ENCODE assay signal across 19 cellular contexts in genomic region chr13:98921786-98922185, GRCh38. TPM values are rescaled to one million over a fixed set of nuclear protein-coding genes. Genes with fewer than 3 reads are reported as not detected.
DNase-seq lines count a peak whose midpoint lies in the region; ATAC-seq and TF ChIP-seq lines count a peak whose summit lies in the region.
"Had no signal": no experiment of that assay in that cellular context is flagged by ENCODE, and none has a peak within 500 bp of the region (broad histone marks: within the 10 kb centered on the region; RNA-seq: fewer than 3 reads in every experiment).

No MANE protein-coding gene starts in this region.

- no peak for DNase-seq in heart left ventricle
- no peak for DNase-seq in right atrium auricular region (ENCODE audit: low spot score)
- peak; percentile 91 for DNase-seq in globus pallidus (ENCODE audit: low spot score)
- DNase-seq in nucleus accumbens (lab: John Stamatoyannopoulos, UW) = peak in 50 of 56 donors; percentile 11 to 84 (median 60)
- DNase-seq in superior temporal gyrus (ENCODE audit: extremely low spot score) = peak; percentile 94
- DNase-seq in effector memory CD4-positive, alpha-beta T cell = no peak
- DNase-seq in WTC11 (ENCODE audit: low spot score) = no peak
- DNase-seq: BE2C; Calu3; CD4-positive, alpha-beta memory T cell; DMS53; GM23248; NCI-H1048; NCI-H1436 treated with DMSO at 0.1 percent for 48 hours; NCI-H2029 treated with DMSO at 0.1 percent for 48 hours; NCI-H774; PC-9 had no signal

- ATAC-seq in heart left ventricle = no peak
- ATAC-seq in WTC11 = no peak
- no peak for ATAC-seq in HG02885 (IDR thresholded peaks at IDR 0.05; ENCODE audit: poor library complexity, unreplicated experiment)

- H3K27ac Mint-ChIP-seq in WTC11 = no peak overlapping the region

- intact Hi-C loops in heart left ventricle (cut with DNase I) = loop anchor here in 1 of 10 donors (5.0 kb wide), 1 partner anchor 56 kb away; the partner anchor contains the start of gene DOCK9

- H3K27ac ChIP-seq in heart left ventricle (peak overlapping the region; percentile 7 to 84 (median 32)), right atrium auricular region (peak overlapping the region in 1 of 2 donors; percentile 0)
- H3K27ac ChIP-seq in effector memory CD4-positive, alpha-beta T cell (ENCODE audit: insufficient read depth, low read length, poor library complexity, severe bottlenecking) = no peak overlapping the region
- H3K27ac ChIP-seq: 22Rv1, GM23248, PC-9 had no signal

- H3K4me3 Mint-ChIP-seq in WTC11 = no peak overlapping the region
- H3K4me3 Mint-ChIP-seq: CD4-positive, alpha-beta memory T cell had no signal

- H3K4me1 ChIP-seq in heart left ventricle = peaks cover under 1 to 73% (median 42%) of the 10 kb centered on the region in 12 donors
- peaks cover 0 to 32% of the 10 kb centered on the region in 2 donors for H3K4me1 ChIP-seq in right atrium auricular region
- H3K4me1 ChIP-seq in effector memory CD4-positive, alpha-beta T cell (ENCODE audit: control insufficient read depth, insufficient read depth, low read length, poor library complexity, severe bottlenecking) = peaks cover 5% of the 10 kb centered on the region
- H3K4me1 ChIP-seq: BE2C had no signal

- H3K27me3 ChIP-seq in heart left ventricle (no peaks in the 10 kb centered on the region), right atrium auricular region (no peaks in the 10 kb centered on the region)
- no peaks in the 10 kb centered on the region for H3K27me3 ChIP-seq in effector memory CD4-positive, alpha-beta T cell (replicated peaks; ENCODE audit: control insufficient read depth, insufficient read depth, low read length, poor library complexity, severe bottlenecking)
- H3K27me3 ChIP-seq: BE2C had no signal

- no peaks in the 10 kb centered on the region for H3K9me3 Mint-ChIP-seq in WTC11

- 96 to 98% (median 97%) methylated on average over 5 of the region's 5 CpGs for WGBS in heart left ventricle, 4 donors

- CTCF ChIA-PET in WTC11 (lab: Charles Lee) = no interaction called here

- H3K36me3 ChIP-seq in heart left ventricle = peaks cover 0 to 44% (median 11%) of the 10 kb centered on the region in 9 donors
- peaks cover 14% of the 10 kb centered on the region for H3K36me3 ChIP-seq in right atrium auricular region
- H3K36me3 ChIP-seq in effector memory CD4-positive, alpha-beta T cell (ENCODE audit: control insufficient read depth, insufficient read depth, low read length) = peaks cover 9% of the 10 kb centered on the region
- H3K36me3 ChIP-seq: BE2C had no signal

- H3K4me3 ChIP-seq in heart left ventricle (no peak overlapping the region), right atrium auricular region (no peak overlapping the region)
- no peak overlapping the region for H3K4me3 ChIP-seq in effector memory CD4-positive, alpha-beta T cell (ENCODE audit: insufficient read depth, low read depth, low read length, poor library complexity, severe bottlenecking)
- H3K4me3 ChIP-seq: GM23248, PC-9 had no signal

- TF ChIP-seq POLR2A in heart left ventricle (IDR thresholded peaks at IDR 0.05) = no peak

- POLR2A ChIA-PET in WTC11 (lab: Charles Lee) = no interaction called here

- H3K9me3 ChIP-seq in heart left ventricle (no peaks in the 10 kb centered on the region), right atrium auricular region (no peaks in the 10 kb centered on the region)
- no peaks in the 10 kb centered on the region for H3K9me3 ChIP-seq in effector memory CD4-positive, alpha-beta T cell (ENCODE audit: control insufficient read depth, low read length)
- H3K9me3 ChIP-seq: BE2C had no signal

- H3K27me3 Mint-ChIP-seq in WTC11 (ENCODE audit: low read depth) = no peaks in the 10 kb centered on the region
- H3K27me3 Mint-ChIP-seq: CD4-positive, alpha-beta memory T cell had no signal

- no peak for TF ChIP-seq CTCF in heart left ventricle (IDR thresholded peaks at IDR 0.05)
- TF ChIP-seq CTCF in right atrium auricular region (IDR thresholded peaks at IDR 0.05) = no peak
- no peak for TF ChIP-seq CTCF in WTC11 (IDR thresholded peaks at IDR 0.05)

- peaks cover 30% of the 10 kb centered on the region for H3K4me1 Mint-ChIP-seq in WTC11

- no peaks in the 10 kb centered on the region for H3K36me3 Mint-ChIP-seq in WTC11

TF ChIP-seq in WTC11, 78 proteins besides CTCF, POLR2A, EP300 and RAD21 (continues in another document):
- TF ChIP-seq ZNF263 (CRISPR knock-in tag; IDR thresholded peaks at IDR 0.05; ENCODE audit: low read depth) = no peak
- TF ChIP-seq NR2C2 (CRISPR knock-in tag; IDR thresholded peaks at IDR 0.05) = no peak
- no peak for TF ChIP-seq CREB1 (CRISPR knock-in tag; IDR thresholded peaks at IDR 0.05)
- TF ChIP-seq MYBL2 (CRISPR knock-in tag; IDR thresholded peaks at IDR 0.05) = no peak
- no peak for TF ChIP-seq ZNF138 (CRISPR knock-in tag; conservative IDR thresholded peaks at IDR 0.05)
- TF ChIP-seq, protein P1, sequence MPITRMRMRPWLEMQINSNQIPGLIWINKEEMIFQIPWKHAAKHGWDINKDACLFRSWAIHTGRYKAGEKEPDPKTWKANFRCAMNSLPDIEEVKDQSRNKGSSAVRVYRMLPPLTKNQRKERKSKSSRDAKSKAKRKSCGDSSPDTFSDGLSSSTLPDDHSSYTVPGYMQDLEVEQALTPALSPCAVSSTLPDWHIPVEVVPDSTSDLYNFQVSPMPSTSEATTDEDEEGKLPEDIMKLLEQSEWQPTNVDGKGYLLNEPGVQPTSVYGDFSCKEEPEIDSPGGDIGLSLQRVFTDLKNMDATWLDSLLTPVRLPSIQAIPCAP (CRISPR knock-in tag; IDR thresholded peaks at IDR 0.05) = no peak
- TF ChIP-seq ATF2 (CRISPR knock-in tag; IDR thresholded peaks at IDR 0.05; ENCODE audit: borderline replicate concordance, low read depth) = no peak
- no peak for TF ChIP-seq E2F5 (CRISPR knock-in tag; IDR thresholded peaks at IDR 0.05)
- TF ChIP-seq KAT7 (CRISPR knock-in tag; IDR thresholded peaks at IDR 0.05; ENCODE audit: borderline replicate concordance) = no peak
- TF ChIP-seq, protein P2, sequence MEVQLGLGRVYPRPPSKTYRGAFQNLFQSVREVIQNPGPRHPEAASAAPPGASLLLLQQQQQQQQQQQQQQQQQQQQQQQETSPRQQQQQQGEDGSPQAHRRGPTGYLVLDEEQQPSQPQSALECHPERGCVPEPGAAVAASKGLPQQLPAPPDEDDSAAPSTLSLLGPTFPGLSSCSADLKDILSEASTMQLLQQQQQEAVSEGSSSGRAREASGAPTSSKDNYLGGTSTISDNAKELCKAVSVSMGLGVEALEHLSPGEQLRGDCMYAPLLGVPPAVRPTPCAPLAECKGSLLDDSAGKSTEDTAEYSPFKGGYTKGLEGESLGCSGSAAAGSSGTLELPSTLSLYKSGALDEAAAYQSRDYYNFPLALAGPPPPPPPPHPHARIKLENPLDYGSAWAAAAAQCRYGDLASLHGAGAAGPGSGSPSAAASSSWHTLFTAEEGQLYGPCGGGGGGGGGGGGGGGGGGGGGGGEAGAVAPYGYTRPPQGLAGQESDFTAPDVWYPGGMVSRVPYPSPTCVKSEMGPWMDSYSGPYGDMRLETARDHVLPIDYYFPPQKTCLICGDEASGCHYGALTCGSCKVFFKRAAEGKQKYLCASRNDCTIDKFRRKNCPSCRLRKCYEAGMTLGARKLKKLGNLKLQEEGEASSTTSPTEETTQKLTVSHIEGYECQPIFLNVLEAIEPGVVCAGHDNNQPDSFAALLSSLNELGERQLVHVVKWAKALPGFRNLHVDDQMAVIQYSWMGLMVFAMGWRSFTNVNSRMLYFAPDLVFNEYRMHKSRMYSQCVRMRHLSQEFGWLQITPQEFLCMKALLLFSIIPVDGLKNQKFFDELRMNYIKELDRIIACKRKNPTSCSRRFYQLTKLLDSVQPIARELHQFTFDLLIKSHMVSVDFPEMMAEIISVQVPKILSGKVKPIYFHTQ (CRISPR knock-in tag; IDR thresholded peaks at IDR 0.05) = no peak
- no peak for TF ChIP-seq EMX1 (CRISPR knock-in tag; IDR thresholded peaks at IDR 0.05)
- no peak for TF ChIP-seq NR1H2 (CRISPR knock-in tag; IDR thresholded peaks at IDR 0.05)
- no peak for TF ChIP-seq IRF2 (CRISPR knock-in tag; IDR thresholded peaks at IDR 0.05; ENCODE audit: borderline replicate concordance, low read depth)
- TF ChIP-seq ZMAT4 (CRISPR knock-in tag; IDR thresholded peaks at IDR 0.05) = no peak
- TF ChIP-seq MLX (CRISPR knock-in tag; IDR thresholded peaks at IDR 0.05) = no peak

RNA-seq across cellular contexts. Expression of gene DOCK9, which starts 56.1 kb away (rescaled TPM):
- total RNA-seq in heart left ventricle (100 to 1,000 TPM in 1 of 9 donors, 10 to 100 TPM in 8; 35.0 to 128 (median 45.2) TPM), right atrium auricular region (10 to 100 TPM; 79.6 to 80.5 TPM), WTC11 (2021) (35.0 to 36.6 TPM (median 36.0 TPM) in 3 replicates)
- 10 to 100 TPM; 21.4 to 59.8 TPM for polyA plus RNA-seq in heart left ventricle

Comparison
In these comparisons a context has a peak if more than half of its experiments do, and no peak if none do; other contexts are left out.
1. DNase-seq: peak in globus pallidus (single experiment), nucleus accumbens (50 of 56) and superior temporal gyrus (single experiment); none in heart left ventricle (0 of 5), right atrium auricular region (single experiment), effector memory CD4-positive, alpha-beta T cell (0 of 3) and WTC11 (single experiment).